In genomic region chr2:241110607-241111442, GRCh38 we compare ENCODE assay signal across 11 cellular contexts. TPM values are rescaled to one million over a fixed set of nuclear protein-coding genes. Genes with fewer than 3 reads are reported as not detected.
DNase-seq lines count a peak whose midpoint lies in the region; ATAC-seq, FAIRE-seq and TF ChIP-seq lines count a peak whose summit lies in the region.
"Had no signal": no experiment of that assay in that cellular context is flagged by ENCODE, and none has a peak within 500 bp of the region (broad histone marks: within the 10 kb centered on the region; RNA-seq: fewer than 3 reads in every experiment).

No MANE protein-coding gene starts in this region.

- no peaks in the 10 kb centered on the region for H3K27me3 Mint-ChIP-seq in IgD-negative memory B cell

- H3K4me1 Mint-ChIP-seq in IgD-negative memory B cell: peaks cover 33 to 50% (median 46%) of the 10 kb centered on the region in 3 donors

- H3K27ac Mint-ChIP-seq in IgD-negative memory B cell: peak overlapping the region; percentile 88 to 99 (median 92)

- CTCF ChIA-PET in HEK293T (lab: Yijun Ruan, JAX): no interaction called here

- peak overlapping the region; percentile 67 to 89 (median 79) for H3K4me3 Mint-ChIP-seq in IgD-negative memory B cell

- peaks cover 18% of the 10 kb centered on the region for H3K4me1 ChIP-seq in mononuclear cell (ENCODE audit: insufficient read depth, low read length)

- peak; percentile 64 for TF ChIP-seq POLR2A in GM12892 (IDR thresholded peaks at IDR 0.05; ENCODE audit: low read depth, low read length)

- no peaks in the 10 kb centered on the region for H3K9me3 ChIP-seq in mononuclear cell (ENCODE audit: low read depth, low read length)

- POLR2A ChIA-PET in HEK293T (lab: Yijun Ruan, JAX): interaction anchor here (1.7 kb wide), 1 partner anchor 9 kb away, joined by 6 read pairs; the partner anchor contains the start of gene MTERF4

- peak; percentile 64 for ATAC-seq in GM19438 (IDR thresholded peaks at IDR 0.05; ENCODE audit: low read depth, unreplicated experiment)

- DNase-seq in GM12892 (ENCODE audit: insufficient read length) (peak; percentile 56), amygdala (lab: John Stamatoyannopoulos, UW) (no peak), HEK293T (ENCODE audit: extremely low spot score) (no peak)
- no peak for DNase-seq in stimulated activated CD4-positive, alpha-beta T cell treated with anti-CD3 and anti-CD28 coated beads, Interleukin-1b, Interleukin-23, amount 100 ng/mL, for 48 hours
- DNase-seq: DND-41, HCEC 1CT, mesenchymal stem cell had no signal

- peak; percentile 93 for FAIRE-seq in GM12892 (lab: Jason Lieb, UNC)

- no peaks in the 10 kb centered on the region for H3K27me3 ChIP-seq in mononuclear cell (ENCODE audit: insufficient read depth, low read length)

- peaks cover 0 to 1% (median 0%) of the 10 kb centered on the region in 3 donors for H3K9me3 Mint-ChIP-seq in IgD-negative memory B cell

- H3K4me3 ChIP-seq in mononuclear cell (ENCODE audit: low read length): peak overlapping the region; percentile 18
- H3K4me3 ChIP-seq: smooth muscle cell had no signal

- H3K36me3 Mint-ChIP-seq in IgD-negative memory B cell: peaks cover 6% of the 10 kb centered on the region

TF ChIP-seq in HEK293T, 16 proteins besides CTCF, POLR2A, EP300 and RAD21:
- TF ChIP-seq SUZ12 (IDR thresholded peaks at IDR 0.05): no peak
- TF ChIP-seq ZNF384 (IDR thresholded peaks at IDR 0.05): no peak
- TF ChIP-seq PKNOX1 (IDR thresholded peaks at IDR 0.05): no peak
- TF ChIP-seq HDGF (IDR thresholded peaks at IDR 0.05; ENCODE audit: borderline replicate concordance): no peak
- TF ChIP-seq SP1 (IDR thresholded peaks at IDR 0.05): no peak
- TF ChIP-seq NFRKB (IDR thresholded peaks at IDR 0.05): no peak
- no peak for TF ChIP-seq LEF1 (IDR thresholded peaks at IDR 0.05; ENCODE audit: borderline replicate concordance)
TF ChIP-seq in HEK293T: peak in this region for 0.

RNA-seq across cellular contexts. Expression of gene MTERF4, which starts 8.7 kb away (rescaled TPM):
- polyA plus RNA-seq in GM12892 (2012; ENCODE audit: missing spikeins): 60.9 TPM
- 65.6 TPM for polyA plus RNA-seq in IgD-negative memory B cell
- 103 TPM for total RNA-seq in mononuclear cell

RNA-seq across cellular contexts. Expression of gene PASK, which starts 38.4 kb away (rescaled TPM):
- polyA plus RNA-seq in GM12892 (2012; ENCODE audit: missing spikeins): 91.5 TPM
- 10.3 TPM for polyA plus RNA-seq in IgD-negative memory B cell
- total RNA-seq in mononuclear cell: 101 TPM

RNA-seq across cellular contexts. Expression of gene PPP1R7, which starts 39.4 kb away (rescaled TPM):
- polyA plus RNA-seq in GM12892 (2012; ENCODE audit: missing spikeins): 118 TPM
- polyA plus RNA-seq in IgD-negative memory B cell: 94.7 TPM
- 27.2 TPM for total RNA-seq in mononuclear cell
